ENCODE assay signal across 25 cellular contexts in the genomic region with DNA sequence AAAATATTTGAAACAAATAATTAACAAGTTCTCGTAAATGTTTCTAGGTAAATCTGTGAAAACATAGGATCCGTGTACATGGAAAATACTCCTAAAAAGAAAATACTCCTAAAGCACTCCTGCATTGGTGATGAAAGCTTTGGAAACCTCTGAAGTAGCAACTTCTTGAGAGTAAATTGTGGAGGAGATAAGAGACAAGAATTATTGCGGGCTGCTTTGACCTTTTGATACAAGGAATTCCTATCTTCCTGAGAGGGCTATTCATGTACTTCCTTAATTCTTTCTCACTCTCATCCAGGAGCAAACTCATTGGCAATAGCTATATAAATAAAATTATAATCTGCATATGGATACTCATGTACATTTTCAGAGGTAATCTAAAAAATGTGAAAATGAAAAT.
A peak's percentile ranks its signal among the peaks of the same experiment; 100 is the strongest.
DNase-seq lines count a peak whose midpoint lies in the region; ATAC-seq, FAIRE-seq and TF ChIP-seq lines count a peak whose summit lies in the region.
"Had no signal": no experiment of that assay in that cellular context is flagged by ENCODE, and none has a peak within 500 bp of the region (broad histone marks: within the 10 kb centered on the region; RNA-seq: fewer than 3 reads in every experiment).

No MANE protein-coding gene starts in this region.

- H3K9me1 ChIP-seq in K562 (ENCODE audit: control insufficient read depth, insufficient read depth, low read length): no peaks in the 10 kb centered on the region

- no peak overlapping the region for H3K4me3 Mint-ChIP-seq in Caco-2 (ENCODE audit: unreplicated experiment)
- H3K4me3 Mint-ChIP-seq: B cell; CD4-positive, CD25-positive, alpha-beta regulatory T cell; CD8-positive, alpha-beta memory T cell had no signal

- H3K4me3 ChIP-seq in Caco-2 (ENCODE audit: low read depth, low read length) (no peak overlapping the region), K562 (no peak overlapping the region), left lung (no peak overlapping the region), right cardiac atrium (ENCODE audit: low read length) (no peak overlapping the region)
- H3K4me3 ChIP-seq: BLaER1, GM23248 had no signal

- peaks cover 24% of the 10 kb centered on the region for H3K9me3 Mint-ChIP-seq in Caco-2 (ENCODE audit: unreplicated experiment)

- H3K27ac Mint-ChIP-seq in Caco-2 (ENCODE audit: unreplicated experiment): peak overlapping the region; percentile 45
- H3K27ac Mint-ChIP-seq: B cell; CD4-positive, CD25-positive, alpha-beta regulatory T cell; CD8-positive, alpha-beta memory T cell had no signal

- TF ChIP-seq RAD21 in K562 (CRISPR knock-in tag; conservative IDR thresholded peaks at IDR 0.05 in 1 of 2, IDR thresholded peaks at IDR 0.05 in 1 of 2): no peak

- 0% methylated on average over 3 of the region's 3 CpGs for WGBS in K562 (ENCODE audit: insufficient coverage, low coverage, missing lambda C conversion rate)
- WGBS in right cardiac atrium: 74% methylated on average over 3 of the region's 3 CpGs

- peak in 1 of 2 experiments; percentile 27 for DNase-seq in Caco-2
- no peak for DNase-seq in K562 (ENCODE audit: extremely low read depth in 1 of 4, low spot score in 3 of 4)
- DNase-seq in left lung: no peak
- DNase-seq in omental fat pad (ENCODE audit: low spot score): no peak
- DNase-seq in GM19239 (ENCODE audit: insufficient read length, low spot score): no peak
- no peak for DNase-seq in LoVo (ENCODE audit: low spot score)
- no peak for DNase-seq in posterior cingulate gyrus
- no peak for DNase-seq in right cardiac atrium
- DNase-seq: Calu3; CD4-positive, CD25-positive, alpha-beta regulatory T cell; CD8-positive, alpha-beta memory T cell; DMS53; DMS79 treated with DMSO at 0.1 percent for 48 hours; GF-D8; GM23248; H7; HCEC 1CT had no signal

- intact Hi-C loops in Caco-2 (cut with micrococcal nuclease; ENCODE audit: unreplicated experiment): no loop called here
- intact Hi-C loops in K562 (cut with micrococcal nuclease): no loop called here
- intact Hi-C loops in left lung (cut with DNase I): no loop called here
- intact Hi-C loops in posterior cingulate gyrus (cut with DNase I): no loop called here
- intact Hi-C loops in right cardiac atrium (cut with DNase I): no loop called here

- POLR2A ChIA-PET in Caco-2 (lab: Charles Lee): no interaction called here
- POLR2A ChIA-PET in K562 (lab: Yijun Ruan, JAX): no interaction called here

- no peaks in the 10 kb centered on the region for H4K20me1 ChIP-seq in K562 (replicated peaks; ENCODE audit: control insufficient read depth, insufficient read depth, low read length)
- H4K20me1 ChIP-seq: BLaER1 had no signal

- TF ChIP-seq EP300 in K562 (IDR thresholded peaks at IDR 0.05; ENCODE audit: low read length): no peak

- in situ Hi-C loops in K562 (cut with MboI): no loop called here

- no peaks in the 10 kb centered on the region for H3K27me3 Mint-ChIP-seq in Caco-2 (ENCODE audit: insufficient read depth, unreplicated experiment)

- TF ChIP-seq CTCF in Caco-2 (IDR thresholded peaks at IDR 0.05; ENCODE audit: insufficient read depth in 1 of 2, low read depth in 1 of 2, low read length in 1 of 2, severe bottlenecking in 1 of 2, unreplicated experiment in 1 of 2): no peak
- no peak for TF ChIP-seq CTCF in K562 (IDR thresholded peaks at IDR 0.05 in 2 of 3, conservative IDR thresholded peaks at IDR 0.05 in 1 of 3; ENCODE audit: insufficient read depth in 2 of 3, low read depth in 1 of 3, low read length in 3 of 3)
- TF ChIP-seq CTCF in left lung (IDR thresholded peaks at IDR 0.05): no peak
- no peak for TF ChIP-seq CTCF in omental fat pad (IDR thresholded peaks at IDR 0.05)

- H3K36me3 ChIP-seq in Caco-2 (ENCODE audit: control insufficient read depth, insufficient read depth, low read length) (no peaks in the 10 kb centered on the region), K562 (ENCODE audit: control insufficient read depth, insufficient read depth, low read length) (no peaks in the 10 kb centered on the region), left lung (no peaks in the 10 kb centered on the region)
- H3K36me3 ChIP-seq: BLaER1 had no signal

- H3K79me2 ChIP-seq in K562 (ENCODE audit: control insufficient read depth, insufficient read depth, low read length): no peaks in the 10 kb centered on the region

- no peak overlapping the region for H2AFZ ChIP-seq in K562 (ENCODE audit: low read depth, low read length)
- H2AFZ ChIP-seq: GM23248 had no signal

- BruUV-seq in Caco-2 (replicated peaks; lab: Mats Ljungman, UMichigan): no TSS peak
- BruUV-seq in K562 (replicated peaks; lab: Mats Ljungman, UMichigan): no TSS peak

- no peak overlapping the region for H3K4me2 ChIP-seq in K562 (ENCODE audit: insufficient read depth, low read length)
- H3K4me2 ChIP-seq: BLaER1 had no signal

- CTCF ChIA-PET in Caco-2 (lab: Charles Lee) (no interaction called here), K562 (lab: Yijun Ruan, JAX; ENCODE audit: low intra/inter-chr PET ratio) (no interaction called here)

- no peak for TF ChIP-seq POLR2A in K562 (conservative IDR thresholded peaks at IDR 0.05)

- H3K9me3 ChIP-seq in Caco-2: no peaks in the 10 kb centered on the region
- H3K9me3 ChIP-seq in K562 (replicated peaks; ENCODE audit: control insufficient read depth, insufficient read depth, low read depth, low read length): no peaks in the 10 kb centered on the region
- peaks cover 0 to 7% of the 10 kb centered on the region in 2 donors for H3K9me3 ChIP-seq in left lung
- no peaks in the 10 kb centered on the region for H3K9me3 ChIP-seq in right cardiac atrium (ENCODE audit: control insufficient read depth, low read length)
- H3K9me3 ChIP-seq: BLaER1 had no signal

- no peaks in the 10 kb centered on the region for H3K27me3 ChIP-seq in Caco-2 (replicated peaks; ENCODE audit: control insufficient read depth, insufficient read depth, low read length)
- no peaks in the 10 kb centered on the region for H3K27me3 ChIP-seq in K562 (ENCODE audit: control insufficient read depth in 2 of 2, insufficient read depth in 2 of 2, low read length in 2 of 2)
- H3K27me3 ChIP-seq in left lung: no peaks in the 10 kb centered on the region
- H3K27me3 ChIP-seq in right cardiac atrium (ENCODE audit: control insufficient read depth, insufficient read depth): no peaks in the 10 kb centered on the region
- H3K27me3 ChIP-seq: BLaER1 had no signal

- no peaks in the 10 kb centered on the region for H3K36me3 Mint-ChIP-seq in Caco-2 (ENCODE audit: insufficient read depth, unreplicated experiment)
- H3K36me3 Mint-ChIP-seq: CD4-positive, CD25-positive, alpha-beta regulatory T cell had no signal

- peaks cover 35% of the 10 kb centered on the region for H3K4me1 ChIP-seq in Caco-2
- H3K4me1 ChIP-seq in K562 (replicated peaks in 1 of 2; ENCODE audit: control insufficient read depth in 2 of 2, insufficient read depth in 2 of 2, low read length in 2 of 2): no peaks in the 10 kb centered on the region
- H3K4me1 ChIP-seq in left lung: no peaks in the 10 kb centered on the region
- no peaks in the 10 kb centered on the region for H3K4me1 ChIP-seq in right cardiac atrium (ENCODE audit: control insufficient read depth, insufficient read depth, low read length)
- H3K4me1 ChIP-seq: BLaER1 had no signal

- ATAC-seq in K562 (no peak), left lung (peak; percentile 46), omental fat pad (ENCODE audit: low FRiP score) (peak; percentile 28), right cardiac atrium (no peak)

- H3K4me1 Mint-ChIP-seq in Caco-2 (ENCODE audit: low read depth, unreplicated experiment): peaks cover 7% of the 10 kb centered on the region
- H3K4me1 Mint-ChIP-seq: B cell; CD4-positive, CD25-positive, alpha-beta regulatory T cell; CD8-positive, alpha-beta memory T cell had no signal

- H3K27ac ChIP-seq in K562 (ENCODE audit: extremely low read depth, low read depth, low read length) (no peak overlapping the region), left lung (no peak overlapping the region), right cardiac atrium (ENCODE audit: low read length) (no peak overlapping the region)
- H3K27ac ChIP-seq: 22Rv1, BLaER1, C4-2B, GM23248 had no signal

- FAIRE-seq in K562 (lab: Jason Lieb, UNC) (no peak), GM19239 (lab: Jason Lieb, UNC) (no peak)
- FAIRE-seq: A204.1, GM12891, GM18507, H1 had no signal

- H3K9ac ChIP-seq in K562 (ENCODE audit: insufficient read depth in 1 of 2, low read depth in 2 of 2, low read length in 2 of 2): no peak overlapping the region
- H3K9ac ChIP-seq: BLaER1, GM23248 had no signal

TF ChIP-seq in K562, 482 proteins besides CTCF, POLR2A, EP300 and RAD21:
- TF ChIP-seq POLR2G (IDR thresholded peaks at IDR 0.05; ENCODE audit: low read depth, low read length) (no peak), GATA2 (CRISPR knock-in tag; IDR thresholded peaks at IDR 0.05) (no peak), GTF2A2 (tag; IDR thresholded peaks at IDR 0.05) (no peak), MEIS2 (IDR thresholded peaks at IDR 0.05; ENCODE audit: partially characterized antibody) (peak; percentile 17)
TF ChIP-seq in K562: peak in this region for 1.

Comparison
In these comparisons a context has a peak if more than half of its experiments do, and no peak if none do; other contexts are left out.
1. ATAC-seq: peak in left lung (single experiment) and omental fat pad (single experiment); none in K562 (single experiment) and right cardiac atrium (0 of 2).